11 cellular contexts compared by ENCODE assay signal in genomic region chr11:62851807-62852522, GRCh38. TPM values are rescaled to one million over a fixed set of nuclear protein-coding genes. Genes with fewer than 3 reads are reported as not detected.
DNase-seq lines count a peak whose midpoint lies in the region; ATAC-seq, FAIRE-seq and TF ChIP-seq lines count a peak whose summit lies in the region.
"Had no signal": no experiment of that assay in that cellular context is flagged by ENCODE, and none has a peak within 500 bp of the region (broad histone marks: within the 10 kb centered on the region; RNA-seq: fewer than 3 reads in every experiment).

No MANE protein-coding gene starts in this region.

- ATAC-seq in Panc1 (no peak), GM18861 (IDR thresholded peaks at IDR 0.05; ENCODE audit: unreplicated experiment) (no peak), SK-N-SH treated with all-trans-retinoic acid at 6 μM for 48 hours (no peak), right cardiac atrium (no peak)
- ATAC-seq: foreskin keratinocyte had no signal

- H3K36me3 ChIP-seq in BLaER1 treated with 17β-estradiol and CSF1 and Interleukin-3, amounts not matched to agents 10 nM and 100 nM, result peaks cover 37 to 44% (median 42%) of the 10 kb centered on the region in 11 experiments
- peaks cover 31% of the 10 kb centered on the region for H3K36me3 ChIP-seq in Panc1 (ENCODE audit: control insufficient read depth, insufficient read depth, low read length)
- H3K36me3 ChIP-seq: uterus had no signal

- BruUV-seq in Panc1 (replicated peaks; lab: Mats Ljungman, UMichigan), result no TSS peak

- peak overlapping the region; percentile 2 to 99 (median 96); a peak in 21 of 22 replicates for H3K4me2 ChIP-seq in BLaER1 treated with 17β-estradiol and CSF1 and Interleukin-3, amounts not matched to agents 10 nM and 100 nM

- DNase-seq in Panc1 (ENCODE audit: low read depth, low spot score), result no peak
- no peak for DNase-seq in glutamatergic neuron
- DNase-seq in iPS-NIHi7 (ENCODE audit: extremely low spot score), result no peak
- no peak for DNase-seq in right cardiac atrium
- DNase-seq: foreskin keratinocyte, uterus had no signal

- CTCF ChIA-PET in Panc1 (lab: Charles Lee), result interaction anchor here (0.7 kb wide), 1 partner anchor 14 kb away, joined by 4 read pairs; no protein-coding TSS in a partner anchor

- H3K9me3 Mint-ChIP-seq in glutamatergic neuron (ENCODE audit: unreplicated experiment), result peaks cover 17% of the 10 kb centered on the region

- TF ChIP-seq CTCF in Panc1 (IDR thresholded peaks at IDR 0.05) (no peak), glutamatergic neuron (IDR thresholded peaks at IDR 0.05; ENCODE audit: partially characterized antibody, unreplicated experiment) (no peak)

- POLR2A ChIA-PET in Panc1 (lab: Charles Lee), result interaction anchor here (0.9 to 3.5 kb wide), 2 partner anchors 11 to 98 kb away, joined by 3 to 19 read pairs; partner anchors contain the start of gene ZBTB3

- peaks cover 11% of the 10 kb centered on the region for H3K4me1 Mint-ChIP-seq in glutamatergic neuron (ENCODE audit: low read depth, unreplicated experiment)

- peak overlapping the region in 1 of 11 experiments; percentile 97; a peak in 1 of 22 replicates for H3K27ac ChIP-seq in BLaER1 treated with 17β-estradiol and CSF1 and Interleukin-3, amounts not matched to agents 10 nM and 100 nM
- H3K27ac ChIP-seq in Panc1 (ENCODE audit: low read length) (peak overlapping the region; percentile 37; the same call in 1 of the 2 replicates), right cardiac atrium (ENCODE audit: low read length) (no peak overlapping the region)
- H3K27ac ChIP-seq: foreskin keratinocyte, uterus had no signal

- no peaks in the 10 kb centered on the region for H3K27me3 ChIP-seq in BLaER1 treated with 17β-estradiol and CSF1 and Interleukin-3, amounts not matched to agents 10 nM and 100 nM
- H3K27me3 ChIP-seq in Panc1 (ENCODE audit: control insufficient read depth, insufficient read depth, low read length), result no peaks in the 10 kb centered on the region
- no peaks in the 10 kb centered on the region for H3K27me3 ChIP-seq in right cardiac atrium (ENCODE audit: control insufficient read depth, insufficient read depth)
- H3K27me3 ChIP-seq: foreskin keratinocyte, uterus had no signal

- H3K9me3 ChIP-seq in BLaER1 treated with 17β-estradiol and CSF1 and Interleukin-3, amounts not matched to agents 10 nM and 100 nM (replicated peaks in 1 of 11), result no peaks in the 10 kb centered on the region; a peak in 2 of 22 replicates
- H3K9me3 ChIP-seq in Panc1 (ENCODE audit: control insufficient read depth, insufficient read depth, low read depth, low read length) (no peaks in the 10 kb centered on the region), right cardiac atrium (ENCODE audit: control insufficient read depth, low read length) (no peaks in the 10 kb centered on the region)
- H3K9me3 ChIP-seq: uterus had no signal

- peaks cover 3% of the 10 kb centered on the region for H3K36me3 Mint-ChIP-seq in glutamatergic neuron (ENCODE audit: unreplicated experiment)

- WGBS in right cardiac atrium, result 59% methylated on average over 3 of the region's 3 CpGs

- intact Hi-C loops in Panc1 (cut with micrococcal nuclease; ENCODE audit: unreplicated experiment) (no loop called here), right cardiac atrium (cut with DNase I) (no loop called here)

- peaks cover 13% of the 10 kb centered on the region for H3K27me3 Mint-ChIP-seq in glutamatergic neuron (ENCODE audit: unreplicated experiment)

- H3K9ac ChIP-seq in BLaER1 treated with 17β-estradiol and CSF1 and Interleukin-3, amounts not matched to agents 10 nM and 100 nM, result peak overlapping the region; percentile 86 to 99 (median 95); a peak in 17 of 22 replicates

- peaks cover 40 to 58% (median 54%) of the 10 kb centered on the region in 11 experiments for H4K20me1 ChIP-seq in BLaER1 treated with 17β-estradiol and CSF1 and Interleukin-3, amounts not matched to agents 10 nM and 100 nM

- FAIRE-seq in G401.6 (lab: Jason Lieb, UNC), result peak; percentile 94
- FAIRE-seq: TTC549 had no signal

- peak overlapping the region in 9 of 10 experiments; percentile 82 to 96 (median 88); a peak in 16 of 20 replicates for H3K4me3 ChIP-seq in BLaER1 treated with 17β-estradiol and CSF1 and Interleukin-3, amounts not matched to agents 10 nM and 100 nM
- H3K4me3 ChIP-seq in Panc1 (ENCODE audit: low read depth in 2 of 2, low read length in 2 of 2) (peak overlapping the region in 1 of 2 experiments; percentile 12; a peak in 1 of 4 replicates), right cardiac atrium (ENCODE audit: low read length) (no peak overlapping the region)
- H3K4me3 ChIP-seq: uterus had no signal

- H3K4me1 ChIP-seq in BLaER1 treated with 17β-estradiol and CSF1 and Interleukin-3, amounts not matched to agents 10 nM and 100 nM, result peaks cover 24 to 36% (median 30%) of the 10 kb centered on the region in 10 experiments
- peaks cover 27% of the 10 kb centered on the region for H3K4me1 ChIP-seq in Panc1 (ENCODE audit: control insufficient read depth, insufficient read depth, low read length)
- H3K4me1 ChIP-seq in right cardiac atrium (ENCODE audit: control insufficient read depth, insufficient read depth, low read length), result no peaks in the 10 kb centered on the region
- H3K4me1 ChIP-seq: foreskin keratinocyte had no signal

- in situ Hi-C loops in Panc1 (cut with HindIII; ENCODE audit: low pct_unique_long_range_greater_than_20kb, low sequenced_read_pairs), result no loop called here

- H3K27ac Mint-ChIP-seq in glutamatergic neuron (ENCODE audit: unreplicated experiment), result no peak overlapping the region

- peak overlapping the region; percentile 5 for H3K4me3 Mint-ChIP-seq in glutamatergic neuron (ENCODE audit: unreplicated experiment)

TF ChIP-seq in SK-N-SH treated with all-trans-retinoic acid at 6 μM for 48 hours, 23 proteins besides CTCF, POLR2A, EP300 and RAD21:
- TF ChIP-seq ZNF70 (CRISPR knock-in tag; IDR thresholded peaks at IDR 0.05) (no peak), OSR1 (CRISPR knock-in tag; IDR thresholded peaks at IDR 0.05) (no peak), TOX (CRISPR knock-in tag; IDR thresholded peaks at IDR 0.05; ENCODE audit: borderline replicate concordance) (no peak), BACH2 (CRISPR knock-in tag; IDR thresholded peaks at IDR 0.05; ENCODE audit: borderline replicate concordance) (no peak), ZFP3 (CRISPR knock-in tag; IDR thresholded peaks at IDR 0.05) (no peak)

RNA-seq across cellular contexts. Expression of gene WDR74, which starts 12.6 kb away (rescaled TPM):
- 62.9 TPM for total RNA-seq in Panc1 (2021; ENCODE audit: unreplicated experiment)
- 70.2 TPM for polyA plus RNA-seq in Panc1 (2012; ENCODE audit: insufficient read length)
- 69.0 TPM for total RNA-seq in glutamatergic neuron (ENCODE audit: unreplicated experiment)
- 10 to 100 TPM; 24.8 to 28.7 (median 26.6) TPM for total RNA-seq in right cardiac atrium
- 17.9 TPM for polyA plus RNA-seq in right cardiac atrium

RNA-seq across cellular contexts. Expression of gene TEX54, which starts 19.3 kb away (rescaled TPM):
- not detected for total RNA-seq in Panc1 (2021; ENCODE audit: unreplicated experiment)
- not detected for polyA plus RNA-seq in Panc1 (2012; ENCODE audit: insufficient read length)
- total RNA-seq in glutamatergic neuron (ENCODE audit: unreplicated experiment), result 1.0 TPM
- total RNA-seq in right cardiac atrium, result not detected
- polyA plus RNA-seq in right cardiac atrium, result not detected
- total RNA-seq: foreskin keratinocyte, uterus had no signal
- polyA plus RNA-seq: foreskin keratinocyte had no signal

RNA-seq across cellular contexts. Expression of gene STX5, which starts 20.1 kb away (rescaled TPM):
- 31.4 TPM for total RNA-seq in Panc1 (2021; ENCODE audit: unreplicated experiment)
- 41.2 TPM for polyA plus RNA-seq in Panc1 (2012; ENCODE audit: insufficient read length)
- total RNA-seq in glutamatergic neuron (ENCODE audit: unreplicated experiment), result 40.7 TPM
- total RNA-seq in right cardiac atrium, result 10 to 100 TPM; 20.1 to 27.8 (median 21.8) TPM
- polyA plus RNA-seq in right cardiac atrium, result 14.4 TPM

RNA-seq across cellular contexts. Expression of gene SLC3A2, which starts 28.7 kb away (rescaled TPM):
- total RNA-seq in Panc1 (2021; ENCODE audit: unreplicated experiment) (184 TPM), glutamatergic neuron (ENCODE audit: unreplicated experiment) (221 TPM), right cardiac atrium (10 to 100 TPM; 40.2 to 64.1 (median 40.5) TPM)
- polyA plus RNA-seq in Panc1 (2012; ENCODE audit: insufficient read length), result 426 TPM
- 28.1 TPM for polyA plus RNA-seq in right cardiac atrium

RNA-seq across cellular contexts. Expression of gene NXF1, which starts 46.7 kb away (rescaled TPM):
- 56.7 TPM for total RNA-seq in Panc1 (2021; ENCODE audit: unreplicated experiment)
- polyA plus RNA-seq in Panc1 (2012; ENCODE audit: insufficient read length), result 44.9 TPM
- 104 TPM for total RNA-seq in glutamatergic neuron (ENCODE audit: unreplicated experiment)
- total RNA-seq in right cardiac atrium, result 10 to 100 TPM; 40.3 to 56.4 (median 47.1) TPM
- polyA plus RNA-seq in right cardiac atrium, result 45.8 TPM
